ENCODE assay signal across 8 cellular contexts in the genomic region with DNA sequence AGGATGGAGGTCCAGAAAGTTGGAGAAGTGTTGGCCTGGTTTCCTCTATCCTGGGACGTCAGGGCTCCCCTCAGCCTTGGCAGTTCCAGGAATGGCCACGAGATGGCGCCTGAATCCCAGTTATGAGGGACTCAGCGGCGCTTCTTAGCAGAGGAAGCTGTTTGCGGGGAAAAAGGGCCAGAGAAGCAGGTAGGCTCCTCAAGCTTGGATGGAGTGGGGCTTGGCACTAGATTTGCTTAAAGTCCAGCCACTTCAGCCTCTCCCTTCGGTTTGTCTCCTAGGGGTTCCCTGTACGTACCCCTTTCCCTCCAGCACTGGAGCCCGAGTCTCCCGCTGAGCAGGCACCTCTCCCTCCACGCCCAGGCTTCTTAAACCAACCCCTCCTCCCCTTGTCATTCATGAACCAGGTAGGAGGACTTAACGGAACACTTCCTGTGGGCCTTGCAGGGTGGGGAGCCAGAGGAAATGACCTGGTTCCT. TPM values are rescaled to one million over a fixed set of nuclear protein-coding genes. Genes with fewer than 3 reads are reported as not detected.
DNase-seq lines count a peak whose midpoint lies in the region; ATAC-seq, FAIRE-seq and TF ChIP-seq lines count a peak whose summit lies in the region.

No MANE protein-coding gene starts in this region.

- H3K18ac ChIP-seq in H1 (ENCODE audit: extremely low read depth, low read length) = peak overlapping the region; percentile 79; the same call in 1 of the 2 replicates

- peak overlapping the region; percentile 78 for H2BK15ac ChIP-seq in H1 (ENCODE audit: low read length)

- no peak overlapping the region for H3K9ac ChIP-seq in DND-41 (ENCODE audit: low read depth, low read length)
- H3K9ac ChIP-seq in H1 (replicated peaks in 1 of 4; ENCODE audit: extremely low read depth in 1 of 4, low read depth in 3 of 4, low read length in 3 of 4) = no peak overlapping the region; a peak in 1 of 7 replicates

- H4K20me1 ChIP-seq in DND-41 (ENCODE audit: insufficient read depth, low read length) = no peaks in the 10 kb centered on the region; the same call in 1 of the 2 replicates
- no peaks in the 10 kb centered on the region for H4K20me1 ChIP-seq in H1 (replicated peaks in 1 of 2; ENCODE audit: control insufficient read depth in 1 of 2, insufficient read depth in 2 of 2, low read length in 2 of 2)

- H4K8ac ChIP-seq in H1 (ENCODE audit: extremely low read depth, insufficient read depth, low read length) = no peak overlapping the region

- peak; percentile 93 for ATAC-seq in DND-41 (ENCODE audit: insufficient read depth, low read depth)
- peak; percentile 61 for ATAC-seq in HG03342 (IDR thresholded peaks at IDR 0.05; ENCODE audit: unreplicated experiment)
- ATAC-seq in GM18861 (IDR thresholded peaks at IDR 0.05; ENCODE audit: unreplicated experiment) = no peak

- H3K27me3 ChIP-seq in DND-41 (ENCODE audit: insufficient read depth, low read length, poor library complexity) (no peaks in the 10 kb centered on the region), H1 (replicated peaks in 1 of 4; ENCODE audit: control insufficient read depth in 3 of 4, extremely low read depth in 1 of 4, insufficient read depth in 3 of 4, low read length in 3 of 4) (no peaks in the 10 kb centered on the region)

- peak overlapping the region; percentile 73; the same call in 1 of the 2 replicates for H2BK5ac ChIP-seq in H1 (ENCODE audit: low read depth, low read length)

- peak overlapping the region; percentile 63 for H3K56ac ChIP-seq in H1 (replicated peaks; ENCODE audit: insufficient read length, low read depth, low read length)

- no peaks in the 10 kb centered on the region for H3K79me1 ChIP-seq in H1 (ENCODE audit: low read depth, low read length)

- TF ChIP-seq EP300 in H1 (IDR thresholded peaks at IDR 0.05; ENCODE audit: borderline replicate concordance in 1 of 2, low read depth in 2 of 2, low read length in 2 of 2) = no peak

- H3K4me2 ChIP-seq in DND-41 (ENCODE audit: insufficient read depth, low read length) (no peak overlapping the region), H1 (ENCODE audit: insufficient read depth in 1 of 2, low read depth in 2 of 2, low read length in 2 of 2) (peak overlapping the region; percentile 1 to 54; a peak in 3 of 4 replicates)

- 6% methylated on average over 12 of the region's 12 CpGs; no CpG with 5 or more reads in 1 of the 2 experiments for WGBS in H1 (ENCODE audit: extremely low coverage in 1 of 2, insufficient coverage in 1 of 2, insufficient read length in 1 of 2, insufficient replicate concordance in 2 of 2, low coverage in 1 of 2, low lambda C conversion rate in 2 of 2, missing lambda C conversion rate in 1 of 2), 2 experiments

- H3K9me3 ChIP-seq in DND-41 (ENCODE audit: insufficient read depth, low read length, severe bottlenecking) (no peaks in the 10 kb centered on the region), H1 (ENCODE audit: insufficient read depth in 2 of 2, low read depth in 1 of 2, low read length in 1 of 2) (peaks cover 0 to 2% of the 10 kb centered on the region in 2 experiments; a peak in 1 of 4 replicates)

- POLR2A ChIA-PET in H1 (lab: Charles Lee; ENCODE audit: partially characterized antibody) = interaction anchor here (0.5 to 58.9 kb wide), 11 partner anchors 11 to 262 kb away, joined by 3 to 1829 read pairs (median 15); a partner anchor contains a TSS

- peak; percentile 99 for TF ChIP-seq CTCF in DND-41 (IDR thresholded peaks at IDR 0.05; ENCODE audit: borderline replicate concordance, extremely low read depth, low read length, poor library complexity, severe bottlenecking)
- TF ChIP-seq CTCF in H1 (IDR thresholded peaks at IDR 0.05; ENCODE audit: control extremely low read depth in 1 of 3, insufficient read depth in 1 of 3, low read depth in 1 of 3, low read length in 3 of 3) = peak; percentile 94 to 100 (median 97)

- no peak for TF ChIP-seq POLR2A in H1 (IDR thresholded peaks at IDR 0.05; ENCODE audit: control extremely low read depth in 1 of 2, low read depth in 2 of 2, low read length in 2 of 2)

- H3K23me2 ChIP-seq in H1 (ENCODE audit: low read depth, low read length) = no peaks in the 10 kb centered on the region

- peak overlapping the region; percentile 31 for H4K5ac ChIP-seq in H1 (ENCODE audit: insufficient read length, low read depth, low read length)

- peak overlapping the region; percentile 2 for H3K4ac ChIP-seq in H1 (replicated peaks; ENCODE audit: insufficient read length, low read depth, low read length)

- peak; percentile 99 for TF ChIP-seq RAD21 in H1 (IDR thresholded peaks at IDR 0.05 in 1 of 2, conservative IDR thresholded peaks at IDR 0.05 in 1 of 2; ENCODE audit: low read depth in 2 of 2, low read length in 2 of 2)

- H3K79me2 ChIP-seq in DND-41 (ENCODE audit: insufficient read depth, low read length) (no peaks in the 10 kb centered on the region), H1 (ENCODE audit: control insufficient read depth in 1 of 2, insufficient read depth in 2 of 2, low read length in 2 of 2) (no peaks in the 10 kb centered on the region)

- peak; percentile 84 for DNase-seq in DND-41
- peak; percentile 68 for DNase-seq in NCI-H82 treated with DMSO at 0.1 percent for 48 hours (lab: John Stamatoyannopoulos, UW; ENCODE audit: unreplicated experiment)
- DNase-seq in activated CD8-positive, alpha-beta memory T cell treated with anti-CD3 and anti-CD28 coated beads for 1 hour (ENCODE audit: extremely low read depth in 1 of 2, low read depth in 1 of 2) = peak; percentile 66 to 85
- DNase-seq in H1 (ENCODE audit: low read depth in 1 of 2, low spot score in 2 of 2) = peak; percentile 70 to 99
- peak; percentile 88 for DNase-seq in midbrain (lab: John Stamatoyannopoulos, UW)
- DNase-seq in stimulated activated CD8-positive, alpha-beta memory T cell treated with anti-CD3 and anti-CD28 coated beads, Interleukin-2, amount 100 ng/mL, for 48 hours (ENCODE audit: low read depth in 2 of 2) = peak; percentile 77 to 85

- H3K4me1 ChIP-seq in DND-41 (ENCODE audit: insufficient read depth, low read length) (peaks cover 4% of the 10 kb centered on the region), H1 (replicated peaks in 1 of 4; ENCODE audit: control insufficient read depth in 3 of 4, insufficient read depth in 4 of 4, low read length in 3 of 4) (peaks cover 7 to 25% (median 12%) of the 10 kb centered on the region in 4 experiments)

- 0 out of 2 replicates have a peak overlapping the region, but pooled peaks have one; percentile 72 for H2BK20ac ChIP-seq in H1 (ENCODE audit: low read length)

- FAIRE-seq in H1 (lab: Jason Lieb, UNC) = peak; percentile 88

- no peak overlapping the region for H2AK5ac ChIP-seq in H1 (ENCODE audit: low read depth, low read length)

- H2BK120ac ChIP-seq in H1 (replicated peaks; ENCODE audit: low read depth, low read length) = peak overlapping the region; percentile 63

- H3K23ac ChIP-seq in H1 (ENCODE audit: insufficient read length) = no peak overlapping the region

- H3K36me3 ChIP-seq in DND-41 (ENCODE audit: insufficient read depth, low read length) (no peaks in the 10 kb centered on the region), H1 (ENCODE audit: control insufficient read depth in 2 of 4, insufficient read depth in 4 of 4, low read length in 3 of 4) (no peaks in the 10 kb centered on the region)

- H2BK12ac ChIP-seq in H1 (ENCODE audit: low read depth, low read length) = 0 out of 2 replicates have a peak overlapping the region, but pooled peaks have one; percentile 53

- CTCF ChIA-PET in H1 (lab: Charles Lee; ENCODE audit: partially characterized antibody) = interaction anchor here (0.6 to 26.4 kb wide), 40 partner anchors 11 to 537 kb away, joined by 3 to 790 read pairs (median 6); a partner anchor contains a TSS

- no peak overlapping the region for H3K14ac ChIP-seq in H1 (ENCODE audit: insufficient read length)

- peak overlapping the region; percentile 76 for H4K91ac ChIP-seq in H1 (replicated peaks; ENCODE audit: insufficient read length, low read length)

- H2AFZ ChIP-seq in DND-41 (ENCODE audit: low read depth, low read length) (peak overlapping the region; percentile 40), H1 (ENCODE audit: low read length) (peak overlapping the region; percentile 91; the same call in 1 of the 2 replicates)

- H3K4me3 ChIP-seq in DND-41 (ENCODE audit: low read depth in 1 of 2, low read length in 2 of 2) (no peak overlapping the region), H1 (ENCODE audit: extremely low read depth in 1 of 4, insufficient read depth in 2 of 4, low read depth in 3 of 4, low read length in 4 of 4) (peak overlapping the region in 3 of 4 experiments; percentile 12 to 39 (median 24); a peak in 4 of 8 replicates)

- H3K27ac ChIP-seq in DND-41 (ENCODE audit: low read length) = no peak overlapping the region
- H3K27ac ChIP-seq in H1 (ENCODE audit: low read depth, low read length) = no peak overlapping the region

TF ChIP-seq in H1, 55 proteins besides CTCF, POLR2A, EP300 and RAD21:
- no peak for TF ChIP-seq RBBP5 (IDR thresholded peaks at IDR 0.05; ENCODE audit: borderline replicate concordance, low read depth, low read length)
- 0 out of 2 replicates have a peak, but pooled peaks have one; percentile 8 for TF ChIP-seq JUND (IDR thresholded peaks at IDR 0.05; ENCODE audit: low read length)
- TF ChIP-seq SIN3A (conservative IDR thresholded peaks at IDR 0.05 in 1 of 2, IDR thresholded peaks at IDR 0.05 in 1 of 2; ENCODE audit: low read depth in 1 of 2, low read length in 2 of 2) = 0 out of 4 replicates have a peak, but pooled peaks of 1 of the 2 experiments have one; percentile 36

RNA-seq across cellular contexts. Expression of a gene that starts 32.0 kb away (rescaled TPM):
- 118 and 129 TPM in 2 replicates for total RNA-seq in H1 (2021; fragmentation: NEBNext Ultra II Directional; extraction: Animal tissue kit (Norgen Biotek cat#: 25700))
- 119 and 188 TPM in 2 replicates for polyA plus RNA-seq in H1 (2011; rRNA removed)
- 156 TPM for polyA plus RNA-seq in H1 (2011; cell fraction: cytosol; rRNA removed)
- polyA plus RNA-seq in H1 (2011; cell fraction: nucleus; rRNA removed) = 142 TPM
- polyA plus RNA-seq in H1 (2012, experiment 1 of 2) = 104 to 136 TPM (median 132 TPM) in 4 replicates
- 157 TPM for polyA plus RNA-seq in H1 (2012, experiment 2 of 2)
- 64.1 TPM for polyA plus RNA-seq in H1 (2013, experiment 1 of 2)
- polyA plus RNA-seq in H1 (2013, experiment 2 of 2) = 57.8 TPM
- 138 and 188 TPM in 2 replicates for polyA minus RNA-seq in H1 (2011; rRNA and poly(A)+ RNA removed)
- polyA minus RNA-seq in H1 (2011; cell fraction: cytosol; rRNA and poly(A)+ RNA removed) = 164 TPM
- polyA minus RNA-seq in H1 (2011; cell fraction: nucleus; rRNA and poly(A)+ RNA removed) = 132 TPM

RNA-seq across cellular contexts. Expression of a gene that starts 51.2 kb away (rescaled TPM):
- total RNA-seq in H1 (2021; fragmentation: NEBNext Ultra II Directional; extraction: Animal tissue kit (Norgen Biotek cat#: 25700)) = 51.6 and 51.7 TPM in 2 replicates
- 102 and 106 TPM in 2 replicates for polyA plus RNA-seq in H1 (2011; rRNA removed)
- 69.8 TPM for polyA plus RNA-seq in H1 (2011; cell fraction: cytosol; rRNA removed)
- polyA plus RNA-seq in H1 (2011; cell fraction: nucleus; rRNA removed) = 31.0 TPM
- polyA plus RNA-seq in H1 (2012, experiment 1 of 2) = 30.9 to 32.4 TPM (median 31.9 TPM) in 4 replicates
- polyA plus RNA-seq in H1 (2012, experiment 2 of 2) = 43.6 TPM
- polyA plus RNA-seq in H1 (2013, experiment 1 of 2) = 29.6 TPM
- 28.1 TPM for polyA plus RNA-seq in H1 (2013, experiment 2 of 2)
- 17.3 and 19.1 TPM in 2 replicates for polyA minus RNA-seq in H1 (2011; rRNA and poly(A)+ RNA removed)
- 31.3 TPM for polyA minus RNA-seq in H1 (2011; cell fraction: cytosol; rRNA and poly(A)+ RNA removed)
- polyA minus RNA-seq in H1 (2011; cell fraction: nucleus; rRNA and poly(A)+ RNA removed) = 49.0 TPM

Comparison
In these comparisons a context has a peak if more than half of its experiments do, and no peak if none do; other contexts are left out.
1. H3K4me3 ChIP-seq: peak in H1 (3 of 4); none in DND-41 (0 of 2).
2. Peak in every context shown above with its lines, with median percentiles within 50 percentile points of each other: DNase-seq.